ENCODE assay signal across 24 cellular contexts in the genomic region with DNA sequence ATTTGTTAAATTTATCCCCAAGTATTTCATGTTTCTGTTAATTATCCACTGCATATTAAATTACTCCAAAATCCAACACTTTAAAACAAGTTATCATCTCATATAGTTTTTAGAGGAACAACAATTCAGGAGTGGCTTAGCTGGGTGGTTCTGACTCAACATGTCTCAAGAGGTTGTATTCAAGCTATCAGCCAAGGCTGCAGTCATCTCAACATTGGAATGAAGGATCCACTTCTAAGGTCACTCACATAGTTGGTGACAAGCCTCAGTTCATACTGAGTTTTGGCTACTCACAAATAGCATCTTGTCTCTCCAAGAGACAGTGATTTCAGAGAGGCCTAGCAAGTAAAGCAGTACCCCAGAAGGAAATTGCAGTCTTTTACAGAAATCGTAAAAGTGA.
"Had no signal": no experiment of that assay in that cellular context is flagged by ENCODE, and none has a peak within 500 bp of the region (broad histone marks: within the 10 kb centered on the region; RNA-seq: fewer than 3 reads in every experiment).

No MANE protein-coding gene starts in this region.

- H3K4me1 ChIP-seq: adrenal gland, foreskin keratinocyte, heart right ventricle, left ventricle myocardium inferior, spleen, testis, uterus had no signal

- ATAC-seq: effector memory CD8-positive, alpha-beta T cell; foreskin keratinocyte; heart right ventricle; mucosa of descending colon; natural killer cell treated with Interleukin-12 subunit alpha and Interleukin-12 subunit beta and Interleukin-15 and Interleukin-18, amount 100 ng/mL, for 72 hours; right cardiac atrium had no signal

- H3K4me3 ChIP-seq: adrenal gland, heart right ventricle, left ventricle myocardium inferior, mucosa of descending colon, spleen, testis, uterus had no signal

- DNase-seq: activated CD4-positive, alpha-beta T cell treated with anti-CD3 and anti-CD28 coated beads for 4 hours; activated CD4-positive, alpha-beta T cell treated with anti-CD3 and anti-CD28 coated beads, Interleukin-2, amount 50 U/mL, for 4 hours; activated CD8-positive, alpha-beta memory T cell treated with anti-CD3 and anti-CD28 coated beads for 24 hours; activated effector memory CD4-positive, alpha-beta T cell treated with Interleukin-2 at 50 U/mL for 16 hours; activated naive CD4-positive, alpha-beta T cell treated with anti-CD3 and anti-CD28 coated beads for 36 hours; activated naive CD8-positive, alpha-beta T cell treated with anti-CD3 and anti-CD28 coated beads for 36 hours; adrenal gland; brain microvascular endothelial cell; caudate nucleus; cortex of kidney; effector memory CD8-positive, alpha-beta T cell; foreskin keratinocyte; heart right ventricle; left ventricle myocardium inferior; mucosa of descending colon; right cardiac atrium; spleen; stimulated activated naive CD4-positive, alpha-beta T cell treated with Interleukin-2 at 50 U/mL for 16 hours; testis; trophoblast cell; uterus had no signal

- H3K9me3 ChIP-seq: adrenal gland, heart right ventricle, left ventricle myocardium inferior, mucosa of descending colon, spleen, testis, uterus had no signal

- H3K27me3 ChIP-seq: adrenal gland, brain microvascular endothelial cell, foreskin keratinocyte, heart right ventricle, spleen, testis, uterus had no signal

- H3K27ac ChIP-seq: adrenal gland, brain microvascular endothelial cell, foreskin keratinocyte, heart right ventricle, left ventricle myocardium inferior, spleen, testis, uterus, VCaP had no signal

- H3K36me3 ChIP-seq: adrenal gland, brain microvascular endothelial cell, uterus had no signal

- FAIRE-seq: astrocyte had no signal
